9 cellular contexts compared by ENCODE assay signal in the genomic region with DNA sequence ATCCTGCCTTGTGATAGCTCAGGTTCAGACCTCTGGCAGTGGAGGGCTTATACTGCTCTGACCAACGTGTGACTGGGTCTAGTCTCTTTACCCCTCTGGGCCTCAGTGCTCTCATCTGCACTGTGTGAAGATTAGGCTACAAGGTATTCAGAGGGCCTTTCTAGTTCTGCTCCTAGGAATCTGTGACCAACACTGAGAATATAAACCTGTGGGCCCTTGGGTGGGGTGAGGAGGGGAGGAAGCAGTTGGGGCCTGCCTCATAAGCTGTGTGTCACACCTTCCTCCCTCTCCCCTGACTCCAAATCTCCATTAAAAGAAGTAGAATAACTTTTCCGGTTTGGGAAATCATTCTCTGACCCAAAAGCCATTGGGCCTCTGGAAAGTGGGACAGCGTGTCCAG.
A peak's percentile ranks its signal among the peaks of the same experiment; 100 is the strongest.
DNase-seq lines count a peak whose midpoint lies in the region; ATAC-seq and TF ChIP-seq lines count a peak whose summit lies in the region.
"Had no signal": no experiment of that assay in that cellular context is flagged by ENCODE, and none has a peak within 500 bp of the region (broad histone marks: within the 10 kb centered on the region; RNA-seq: fewer than 3 reads in every experiment).

No MANE protein-coding gene starts in this region.

- POLR2A ChIA-PET in Caco-2 (lab: Charles Lee), result no interaction called here

- H3K4me3 Mint-ChIP-seq in effector memory CD8-positive, alpha-beta T cell, result peak overlapping the region; percentile 53 to 58
- no peak overlapping the region for H3K4me3 Mint-ChIP-seq in Caco-2 (ENCODE audit: unreplicated experiment)

- H3K27ac ChIP-seq in BLaER1 (no peak overlapping the region), SJSA1 (peak overlapping the region; percentile 36), prostate gland (peak overlapping the region; percentile 74)

- CTCF ChIA-PET in Caco-2 (lab: Charles Lee), result no interaction called here

- H3K27me3 Mint-ChIP-seq in effector memory CD8-positive, alpha-beta T cell, result no peaks in the 10 kb centered on the region
- H3K27me3 Mint-ChIP-seq in Caco-2 (ENCODE audit: insufficient read depth, unreplicated experiment), result peaks cover 16% of the 10 kb centered on the region

- peak overlapping the region; percentile 89 to 93 for H3K27ac Mint-ChIP-seq in effector memory CD8-positive, alpha-beta T cell
- no peak overlapping the region for H3K27ac Mint-ChIP-seq in Caco-2 (ENCODE audit: unreplicated experiment)

- intact Hi-C loops in prostate gland (cut with DNase I) (no loop called here), Caco-2 (cut with micrococcal nuclease; ENCODE audit: unreplicated experiment) (no loop called here)

- H4K20me1 ChIP-seq in BLaER1, result no peaks in the 10 kb centered on the region

- TF ChIP-seq CTCF in prostate gland (IDR thresholded peaks at IDR 0.05) (no peak), Caco-2 (IDR thresholded peaks at IDR 0.05; ENCODE audit: insufficient read depth in 1 of 2, low read depth in 1 of 2, low read length in 1 of 2, severe bottlenecking in 1 of 2, unreplicated experiment in 1 of 2) (no peak)

- BruUV-seq in Caco-2 (replicated peaks; lab: Mats Ljungman, UMichigan), result no TSS peak

- DNase-seq in SJSA1 (ENCODE audit: low read depth in 1 of 2, low spot score in 2 of 2) (no peak), prostate gland (ENCODE audit: low spot score) (no peak), NCI-H226 (no peak), Caco-2 (no peak)
- DNase-seq in effector memory CD8-positive, alpha-beta T cell, result no peak
- DNase-seq in NK-92 treated with Interleukin-12 subunit alpha and Interleukin-12 subunit beta, amount 100 ng/mL, for 24 hours (lab: John Stamatoyannopoulos, UW), result no peak
- DNase-seq: NCI-H1436 had no signal

- H3K9ac ChIP-seq in BLaER1, result no peak overlapping the region

- no peak for TF ChIP-seq POLR2A in prostate gland (IDR thresholded peaks at IDR 0.05)

- 47% methylated on average over 3 of the region's 3 CpGs for WGBS in prostate gland

- H3K36me3 ChIP-seq in BLaER1, result no peaks in the 10 kb centered on the region
- H3K36me3 ChIP-seq in SJSA1, result no peaks in the 10 kb centered on the region
- H3K36me3 ChIP-seq in prostate gland, result no peaks in the 10 kb centered on the region
- no peaks in the 10 kb centered on the region for H3K36me3 ChIP-seq in Caco-2 (ENCODE audit: control insufficient read depth, insufficient read depth, low read length)

- H3K4me2 ChIP-seq in BLaER1, result 0 out of 2 replicates have a peak overlapping the region, but pooled peaks have one; percentile 26

- no peak for ATAC-seq in effector memory CD8-positive, alpha-beta T cell (replicated peaks)
- ATAC-seq in GM18861 (IDR thresholded peaks at IDR 0.05; ENCODE audit: unreplicated experiment), result no peak

- peaks cover 40 to 54% of the 10 kb centered on the region in 2 donors for H3K4me1 Mint-ChIP-seq in effector memory CD8-positive, alpha-beta T cell (ENCODE audit: low read depth in 2 of 2)
- H3K4me1 Mint-ChIP-seq in Caco-2 (ENCODE audit: low read depth, unreplicated experiment), result no peaks in the 10 kb centered on the region

- H3K4me1 ChIP-seq in BLaER1 (peaks cover 9% of the 10 kb centered on the region), SJSA1 (replicated peaks) (peaks cover 30% of the 10 kb centered on the region), prostate gland (replicated peaks) (no peaks in the 10 kb centered on the region), Caco-2 (no peaks in the 10 kb centered on the region)

- no peak overlapping the region for H3K4me3 ChIP-seq in BLaER1
- H3K4me3 ChIP-seq in SJSA1, result no peak overlapping the region
- H3K4me3 ChIP-seq in prostate gland, result no peak overlapping the region
- no peak overlapping the region for H3K4me3 ChIP-seq in Caco-2 (ENCODE audit: low read depth, low read length)

- H3K27me3 ChIP-seq in BLaER1, result peaks cover 85% of the 10 kb centered on the region
- no peaks in the 10 kb centered on the region for H3K27me3 ChIP-seq in SJSA1 (replicated peaks)
- H3K27me3 ChIP-seq in prostate gland (replicated peaks; ENCODE audit: insufficient read depth), result no peaks in the 10 kb centered on the region
- no peaks in the 10 kb centered on the region for H3K27me3 ChIP-seq in Caco-2 (replicated peaks; ENCODE audit: control insufficient read depth, insufficient read depth, low read length)

- H3K36me3 Mint-ChIP-seq in effector memory CD8-positive, alpha-beta T cell (ENCODE audit: insufficient read depth), result no peaks in the 10 kb centered on the region
- H3K36me3 Mint-ChIP-seq in Caco-2 (ENCODE audit: insufficient read depth, unreplicated experiment), result no peaks in the 10 kb centered on the region

- H3K9me3 Mint-ChIP-seq in effector memory CD8-positive, alpha-beta T cell, result no peaks in the 10 kb centered on the region
- no peaks in the 10 kb centered on the region for H3K9me3 Mint-ChIP-seq in Caco-2 (ENCODE audit: unreplicated experiment)

- H3K9me3 ChIP-seq in BLaER1 (no peaks in the 10 kb centered on the region), SJSA1 (replicated peaks) (no peaks in the 10 kb centered on the region), prostate gland (no peaks in the 10 kb centered on the region), Caco-2 (no peaks in the 10 kb centered on the region)
